ENCODE assay signal across 27 cellular contexts in the genomic region with DNA sequence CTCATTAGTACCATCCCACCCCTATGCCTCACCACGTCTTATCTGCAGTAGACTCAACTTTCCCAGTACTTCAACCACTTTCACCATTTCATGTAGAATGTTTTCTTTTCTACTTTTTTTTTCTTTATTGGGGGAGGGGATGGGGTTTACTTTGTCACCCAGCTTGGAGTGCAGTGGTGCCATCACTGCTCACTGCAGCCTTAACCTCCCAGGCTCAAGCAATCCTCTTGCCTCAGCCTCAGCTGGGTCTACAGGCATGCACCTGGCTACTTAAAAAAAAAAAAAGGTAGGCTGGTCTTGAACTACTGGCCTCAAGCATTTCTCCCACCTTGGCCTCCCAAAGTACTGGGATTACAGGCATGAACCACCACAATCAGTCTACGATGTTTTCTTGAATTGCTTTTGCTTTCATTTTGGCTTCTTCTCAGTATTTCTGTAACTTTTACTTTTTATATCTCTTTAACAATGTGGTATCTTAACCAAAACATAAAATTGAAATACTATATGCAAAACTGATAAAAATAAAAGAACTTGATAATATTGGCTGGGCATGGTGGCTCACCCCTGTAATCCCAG. TPM values are rescaled to one million over a fixed set of nuclear protein-coding genes. Genes with fewer than 3 reads are reported as not detected.
"Had no signal": no experiment of that assay in that cellular context is flagged by ENCODE, and none has a peak within 500 bp of the region (broad histone marks: within the 10 kb centered on the region; RNA-seq: fewer than 3 reads in every experiment).

No MANE protein-coding gene starts in this region.

- H3K9me3 ChIP-seq: MG63, SK-N-SH had no signal

- H3K36me3 ChIP-seq: MG63 had no signal

- DNase-seq: IMR-90; Karpas-422; KG1; MG63; NCI-H1092; NCI-H1105 treated with DMSO at 0.1 percent for 48 hours; NCI-H1417 treated with DMSO at 0.1 percent for 48 hours; NCI-H146; NCI-H1694 treated with DMSO at 0.1 percent for 48 hours; NCI-H1930; NCI-H2081 treated with DMSO at 0.1 percent for 48 hours; NCI-H2171 treated with DMSO at 0.1 percent for 48 hours; NCI-H2227 treated with DMSO at 0.1 percent for 48 hours; NCI-H446; NCI-H510A; NCI-H524 treated with DMSO at 0.1 percent for 48 hours; NCI-H69; NCI-H774; NK-92 treated with Interleukin-12 subunit alpha and Interleukin-12 subunit beta, amount 100 ng/mL, for 24 hours; PC-3; SHP77; SK-N-SH; T-helper 1 cell had no signal

- ATAC-seq: HepG2, Panc1, PC-3 had no signal

- H3K27me3 ChIP-seq: MG63 had no signal

- H3K4me3 ChIP-seq: MG63 had no signal

- H3K27ac ChIP-seq: RWPE1 had no signal

- H3K4me2 ChIP-seq: SK-N-SH had no signal

- FAIRE-seq: HepG2 had no signal

- H3K9ac ChIP-seq: SK-N-SH had no signal

RNA-seq across cellular contexts. Expression of gene CHL1, which starts 44.9 kb away (rescaled TPM):
- total RNA-seq: HepG2, HT1080, PC-3 had no signal
- polyA plus RNA-seq: HepG2, SK-N-SH had no signal
